In genomic region chr2:140308706-140309105, GRCh38 we compare ENCODE assay signal across 25 cellular contexts.
"Had no signal": no experiment of that assay in that cellular context is flagged by ENCODE, and none has a peak within 500 bp of the region (broad histone marks: within the 10 kb centered on the region; RNA-seq: fewer than 3 reads in every experiment).

No MANE protein-coding gene starts in this region.

- H3K27me3 ChIP-seq: colonic mucosa, esophagus muscularis mucosa, gastroesophageal sphincter, heart left ventricle, hepatocyte, left lung, neutrophil, pancreas, right atrium auricular region, sigmoid colon, spleen, testis, tibial artery had no signal

- FAIRE-seq: pancreas had no signal

- ATAC-seq: gastroesophageal sphincter; heart left ventricle; left cardiac atrium; left lung; mucosa of descending colon; natural killer cell treated with Interleukin-12 subunit alpha and Interleukin-12 subunit beta and Interleukin-15 and Interleukin-18, amount 100 ng/mL, for 72 hours; pancreas; stimulated activated memory B cell treated with anti-CD40 and anti-IgM and Interleukin-4, amounts not matched to agents 10 μg/mL and 1 μg/mL and 100 μg/mL, for 72 hours; stimulated activated naive CD8-positive, alpha-beta T cell treated with anti-CD3 and anti-CD28 coated beads, Interleukin-15, Interleukin-2, amounts not matched to agents 100 U/mL and 50 U/mL, for 24 hours had no signal

- H3K9me3 ChIP-seq: colonic mucosa, esophagus muscularis mucosa, gastroesophageal sphincter, heart left ventricle, left lung, mucosa of descending colon, neutrophil, pancreas, right atrium auricular region, sigmoid colon, testis, tibial artery had no signal

- H3K4me3 ChIP-seq: colonic mucosa, esophagus muscularis mucosa, gastroesophageal sphincter, heart left ventricle, hepatocyte, left lung, mucosa of descending colon, pancreas, right atrium auricular region, sigmoid colon, spleen, testis, tibial artery had no signal

- DNase-seq: colonic mucosa; effector CD8-positive, alpha-beta T cell; endodermal cell; heart left ventricle; left cardiac atrium; left lung; mesenchymal stem cell; mucosa of descending colon; naive B cell; pancreas; sigmoid colon; spleen; stimulated activated CD4-positive, alpha-beta T cell treated with anti-CD3 and anti-CD28 coated beads, Interleukin-4, amount 100 ng/mL, for 4 hours; stimulated activated naive CD8-positive, alpha-beta T cell treated with anti-CD3 and anti-CD28 coated beads, Interleukin-15, Interleukin-2, amounts not matched to agents 100 U/mL and 50 U/mL, for 24 hours; substantia nigra; testis; tibial artery had no signal

- H3K27ac ChIP-seq: colonic mucosa, epithelial cell of prostate, esophagus muscularis mucosa, gastroesophageal sphincter, heart left ventricle, hepatocyte, left lung, neutrophil, pancreas, right atrium auricular region, sigmoid colon, spleen, testis, tibial artery had no signal

- H3K36me3 ChIP-seq: colonic mucosa, esophagus muscularis mucosa, gastroesophageal sphincter, heart left ventricle, left lung, neutrophil, pancreas, right atrium auricular region, sigmoid colon, spleen, tibial artery had no signal

- H3K4me1 ChIP-seq: colonic mucosa, esophagus muscularis mucosa, gastroesophageal sphincter, left lung, pancreas, right atrium auricular region, sigmoid colon, spleen, testis, tibial artery had no signal
